Comparison of ENCODE assay signal across 16 cellular contexts in genomic region chr1:175870217-175870616, GRCh38.
DNase-seq lines count a peak whose midpoint lies in the region; ATAC-seq and TF ChIP-seq lines count a peak whose summit lies in the region.
"Had no signal": no experiment of that assay in that cellular context is flagged by ENCODE, and none has a peak within 500 bp of the region (broad histone marks: within the 10 kb centered on the region; RNA-seq: fewer than 3 reads in every experiment).

No MANE protein-coding gene starts in this region.

- H3K9me3 ChIP-seq in right atrium auricular region (no peaks in the 10 kb centered on the region), heart right ventricle (no peaks in the 10 kb centered on the region), mesenchymal stem cell (ENCODE audit: control insufficient read depth, low read length) (no peaks in the 10 kb centered on the region), SK-N-SH (no peaks in the 10 kb centered on the region)
- H3K9me3 ChIP-seq: BLaER1 treated with 17β-estradiol and CSF1 and Interleukin-3, amounts not matched to agents 10 nM and 100 nM had no signal

- CTCF ChIA-PET in SK-N-SH (lab: Yijun Ruan, JAX), result no interaction called here

- no peak overlapping the region for H3K23ac ChIP-seq in mesenchymal stem cell (ENCODE audit: low read length in 2 of 2)

- DNase-seq in Right ventricle myocardium superior (peak; percentile 51), right atrium auricular region (ENCODE audit: low spot score) (no peak), heart right ventricle (no peak), mesenchymal stem cell (no peak), SK-N-SH (no peak), left colon (no peak)
- DNase-seq in central memory CD4-positive, alpha-beta T cell, result no peak
- DNase-seq: 8988T; Calu3; CD4-positive, CD25-positive, alpha-beta regulatory T cell; DMS 273 treated with DMSO at 0.1 percent for 48 hours; DMS79; H7 had no signal

- no peak overlapping the region for H3K27ac ChIP-seq in right atrium auricular region
- H3K27ac ChIP-seq in heart right ventricle, result no peak overlapping the region
- H3K27ac ChIP-seq in mesenchymal stem cell (ENCODE audit: low read length, poor library complexity, severe bottlenecking), result no peak overlapping the region
- H3K27ac ChIP-seq in SK-N-SH (ENCODE audit: low read depth in 2 of 2, low read length in 1 of 2), result no peak overlapping the region
- H3K27ac ChIP-seq: BLaER1 treated with 17β-estradiol and CSF1 and Interleukin-3, amounts not matched to agents 10 nM and 100 nM; HL-60 had no signal

- no peaks in the 10 kb centered on the region for H3K79me1 ChIP-seq in mesenchymal stem cell (replicated peaks; ENCODE audit: low read length, poor library complexity, severe bottlenecking)

- intact Hi-C loops in Right ventricle myocardium superior (cut with DNase I), result no loop called here
- intact Hi-C loops in heart right ventricle (cut with DNase I), result loop anchor here in 1 of 10 donors (10.0 kb wide), 1 partner anchor 385 kb away; no protein-coding TSS in a partner anchor
- intact Hi-C loops in left colon (cut with DNase I, micrococcal nuclease), result no loop called here

- H2AFZ ChIP-seq in mesenchymal stem cell (ENCODE audit: low read depth, low read length) (no peak overlapping the region), SK-N-SH (ENCODE audit: low read depth) (no peak overlapping the region)
- H2AFZ ChIP-seq: GM23338 had no signal

- no peak for TF ChIP-seq RAD21 in SK-N-SH (IDR thresholded peaks at IDR 0.05; ENCODE audit: low read length)

- TF ChIP-seq CTCF in right atrium auricular region (IDR thresholded peaks at IDR 0.05), result no peak
- no peak for TF ChIP-seq CTCF in heart right ventricle (IDR thresholded peaks at IDR 0.05)
- no peak for TF ChIP-seq CTCF in SK-N-SH (IDR thresholded peaks at IDR 0.05)

- H3K4me2 ChIP-seq in mesenchymal stem cell (ENCODE audit: low read length, poor library complexity, severe bottlenecking) (no peak overlapping the region), SK-N-SH (no peak overlapping the region)
- H3K4me2 ChIP-seq: BLaER1 treated with 17β-estradiol and CSF1 and Interleukin-3, amounts not matched to agents 10 nM and 100 nM; GM23338 had no signal

- H3F3A ChIP-seq in SK-N-SH (replicated peaks; ENCODE audit: insufficient read depth), result no peaks in the 10 kb centered on the region

- H3K79me2 ChIP-seq in SK-N-SH (ENCODE audit: insufficient read depth), result no peaks in the 10 kb centered on the region

- no peaks in the 10 kb centered on the region for H3K27me3 ChIP-seq in right atrium auricular region
- no peaks in the 10 kb centered on the region for H3K27me3 ChIP-seq in heart right ventricle
- H3K27me3 ChIP-seq in mesenchymal stem cell (ENCODE audit: control insufficient read depth in 1 of 2, insufficient read depth in 1 of 2, low read length in 2 of 2), result peaks cover 3 to 7% of the 10 kb centered on the region in 2 experiments
- H3K27me3 ChIP-seq in SK-N-SH (ENCODE audit: insufficient read depth), result no peaks in the 10 kb centered on the region
- H3K27me3 ChIP-seq: BLaER1 treated with 17β-estradiol and CSF1 and Interleukin-3, amounts not matched to agents 10 nM and 100 nM had no signal

- no peaks in the 10 kb centered on the region for H4K20me1 ChIP-seq in SK-N-SH (ENCODE audit: insufficient read depth)
- H4K20me1 ChIP-seq: BLaER1 treated with 17β-estradiol and CSF1 and Interleukin-3, amounts not matched to agents 10 nM and 100 nM had no signal

- H2BK12ac ChIP-seq in mesenchymal stem cell (ENCODE audit: low read length in 2 of 2), result no peak overlapping the region

- TF ChIP-seq EP300 in SK-N-SH (IDR thresholded peaks at IDR 0.05; ENCODE audit: borderline replicate concordance in 1 of 2, low read depth in 1 of 2, low read length in 1 of 2), result no peak

- H3K36me3 ChIP-seq in right atrium auricular region (no peaks in the 10 kb centered on the region), heart right ventricle (no peaks in the 10 kb centered on the region), mesenchymal stem cell (ENCODE audit: control insufficient read depth in 1 of 2, insufficient read depth in 2 of 2, low read depth in 1 of 2, low read length in 2 of 2) (no peaks in the 10 kb centered on the region), SK-N-SH (replicated peaks in 1 of 2; ENCODE audit: control insufficient read depth in 1 of 2, insufficient read depth in 2 of 2, low read length in 1 of 2) (no peaks in the 10 kb centered on the region)
- H3K36me3 ChIP-seq: BLaER1 treated with 17β-estradiol and CSF1 and Interleukin-3, amounts not matched to agents 10 nM and 100 nM had no signal

- ATAC-seq in Right ventricle myocardium superior (ENCODE audit: poor library complexity) (peak; percentile 77), heart right ventricle (peak in 5 of 8 donors; percentile 31 to 46 (median 39)), left colon (no peak)
- ATAC-seq: GM23338 had no signal

- POLR2A ChIA-PET in SK-N-SH (lab: Yijun Ruan, JAX), result no interaction called here

- no peaks in the 10 kb centered on the region for H3K4me1 ChIP-seq in right atrium auricular region
- H3K4me1 ChIP-seq in heart right ventricle, result peaks cover 0 to 12% (median 0%) of the 10 kb centered on the region in 9 donors
- H3K4me1 ChIP-seq in mesenchymal stem cell (ENCODE audit: control insufficient read depth, insufficient read depth, low read depth, low read length), result no peaks in the 10 kb centered on the region
- H3K4me1 ChIP-seq in SK-N-SH (ENCODE audit: control insufficient read depth in 1 of 2, insufficient read depth in 2 of 2, low read depth in 1 of 2, low read length in 1 of 2), result peaks cover 0 to 3% of the 10 kb centered on the region in 2 experiments; a peak in 1 of 4 replicates

- 44 to 54% methylated on average over 3 of the region's 3 CpGs for WGBS in heart right ventricle, 2 donors
- 85% methylated on average over 2 of the region's 3 CpGs for WGBS in mesenchymal stem cell
- WGBS in SK-N-SH (ENCODE audit: low lambda C conversion rate), result 16% methylated on average over 3 of the region's 3 CpGs

- no peak overlapping the region for H2BK120ac ChIP-seq in mesenchymal stem cell (ENCODE audit: low read depth, low read length)

- no peak overlapping the region for H2AK5ac ChIP-seq in mesenchymal stem cell (ENCODE audit: low read length, severe bottlenecking)

- H3K9ac ChIP-seq in mesenchymal stem cell (ENCODE audit: low read length), result no peak overlapping the region
- H3K9ac ChIP-seq in SK-N-SH, result no peak overlapping the region
- H3K9ac ChIP-seq: BLaER1 treated with 17β-estradiol and CSF1 and Interleukin-3, amounts not matched to agents 10 nM and 100 nM had no signal

- H2BK5ac ChIP-seq in mesenchymal stem cell (ENCODE audit: low read depth, low read length, poor library complexity, severe bottlenecking), result no peak overlapping the region

- H3K18ac ChIP-seq in mesenchymal stem cell (ENCODE audit: low read depth in 1 of 2, low read length in 2 of 2), result no peak overlapping the region

- H3K4me3 ChIP-seq in right atrium auricular region (no peak overlapping the region), heart right ventricle (no peak overlapping the region), mesenchymal stem cell (ENCODE audit: insufficient read depth in 1 of 2, low read depth in 1 of 2, low read length in 2 of 2) (no peak overlapping the region), SK-N-SH (ENCODE audit: low read depth in 2 of 2, low read length in 1 of 2) (no peak overlapping the region)
- H3K4me3 ChIP-seq: BLaER1 treated with 17β-estradiol and CSF1 and Interleukin-3, amounts not matched to agents 10 nM and 100 nM; GM23338 had no signal

- no peak overlapping the region for H3K4ac ChIP-seq in mesenchymal stem cell (ENCODE audit: low read depth in 1 of 2, low read length in 2 of 2)

- peak overlapping the region; percentile 74 for H2BK15ac ChIP-seq in mesenchymal stem cell (ENCODE audit: low read depth, poor library complexity, severe bottlenecking)

- H3K9me2 ChIP-seq in SK-N-SH, result no peaks in the 10 kb centered on the region

- H3K14ac ChIP-seq in mesenchymal stem cell (ENCODE audit: low read length in 2 of 2), result peak overlapping the region in 1 of 2 experiments; percentile 2

- H4K8ac ChIP-seq in mesenchymal stem cell (ENCODE audit: low read length), result no peak overlapping the region

- no peak overlapping the region for H4K91ac ChIP-seq in mesenchymal stem cell (ENCODE audit: low read length)

TF ChIP-seq in SK-N-SH, 30 proteins besides CTCF, POLR2A, EP300 and RAD21:
- TF ChIP-seq TCF12 (IDR thresholded peaks at IDR 0.05) (no peak), TAF1 (IDR thresholded peaks at IDR 0.05; ENCODE audit: borderline replicate concordance, low read depth, low read length) (no peak), TEAD4 (IDR thresholded peaks at IDR 0.05; ENCODE audit: borderline replicate concordance, insufficient read depth) (no peak)
- TF ChIP-seq, protein P1, sequence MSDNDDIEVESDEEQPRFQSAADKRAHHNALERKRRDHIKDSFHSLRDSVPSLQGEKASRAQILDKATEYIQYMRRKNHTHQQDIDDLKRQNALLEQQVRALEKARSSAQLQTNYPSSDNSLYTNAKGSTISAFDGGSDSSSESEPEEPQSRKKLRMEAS (IDR thresholded peaks at IDR 0.05; ENCODE audit: low read depth), result no peak
